8 cellular contexts compared by ENCODE assay signal in genomic region chr21:29300547-29301138, GRCh38. TPM values are rescaled to one million over a fixed set of nuclear protein-coding genes. Genes with fewer than 3 reads are reported as not detected.
A peak's percentile ranks its signal among the peaks of the same experiment; 100 is the strongest.
DNase-seq lines count a peak whose midpoint lies in the region; ATAC-seq and TF ChIP-seq lines count a peak whose summit lies in the region.

No MANE protein-coding gene starts in this region.

- peak overlapping the region; percentile 87 for H3K4me3 Mint-ChIP-seq in activated CD8-positive, alpha-beta T cell treated with anti-CD3 and anti-CD28 coated beads for 36 hours

- H3K4me3 ChIP-seq in BLaER1 treated with 17β-estradiol and CSF1 and Interleukin-3, amounts not matched to agents 10 nM and 100 nM, result peak overlapping the region; percentile 77 to 92 (median 84)
- H3K4me3 ChIP-seq in kidney epithelial cell (ENCODE audit: low read depth, low read length), result peak overlapping the region; percentile 79
- H3K4me3 ChIP-seq in upper lobe of left lung, result peak overlapping the region in 3 of 4 donors; percentile 57 to 95 (median 88)

- H3K27ac ChIP-seq in BLaER1 treated with 17β-estradiol and CSF1 and Interleukin-3, amounts not matched to agents 10 nM and 100 nM, result peak overlapping the region; percentile 93 to 99 (median 95)
- H3K27ac ChIP-seq in upper lobe of left lung, result peak overlapping the region; percentile 97 to 100 (median 98)

- intact Hi-C loops in activated CD8-positive, alpha-beta T cell treated with anti-CD3 and anti-CD28 coated beads for 36 hours (cut with micrococcal nuclease), result loop anchor here (2.0 to 5.0 kb wide), 3 partner anchors 42 to 222 kb away; no protein-coding TSS in a partner anchor

- peak overlapping the region; percentile 89 to 99 (median 95) for H3K9ac ChIP-seq in BLaER1 treated with 17β-estradiol and CSF1 and Interleukin-3, amounts not matched to agents 10 nM and 100 nM

- POLR2A ChIA-PET in activated CD8-positive, alpha-beta T cell treated with anti-CD3 and anti-CD28 coated beads for 36 hours (lab: Charles Lee), result interaction anchor here (0.8 to 3.9 kb wide), 16 partner anchors 13 to 226 kb away, joined by 3 to 50 read pairs (median 7); partner anchors contain the start of gene CCT8

- CTCF ChIA-PET in activated CD8-positive, alpha-beta T cell treated with anti-CD3 and anti-CD28 coated beads for 36 hours (lab: Charles Lee), result interaction anchor here (0.7 to 1.8 kb wide), 14 partner anchors 9 to 224 kb away, joined by 3 to 6 read pairs (median 3); no protein-coding TSS in a partner anchor

- TF ChIP-seq EP300 in upper lobe of left lung (IDR thresholded peaks at IDR 0.05), result no peak

- H3K4me2 ChIP-seq in BLaER1 treated with 17β-estradiol and CSF1 and Interleukin-3, amounts not matched to agents 10 nM and 100 nM, result peak overlapping the region; percentile 86 to 94 (median 88)

- TF ChIP-seq CTCF in activated CD8-positive, alpha-beta T cell treated with anti-CD3 and anti-CD28 coated beads for 36 hours (IDR thresholded peaks at IDR 0.05), result no peak
- TF ChIP-seq CTCF in kidney epithelial cell (IDR thresholded peaks at IDR 0.05; ENCODE audit: insufficient read depth, low read length, poor library complexity, severe bottlenecking), result no peak
- no peak for TF ChIP-seq CTCF in upper lobe of left lung (IDR thresholded peaks at IDR 0.05)

- peak; percentile 77 for ATAC-seq in GM19043 (IDR thresholded peaks at IDR 0.05; ENCODE audit: low read depth, unreplicated experiment)
- peak; percentile 71 for ATAC-seq in HG03135 (IDR thresholded peaks at IDR 0.05; ENCODE audit: unreplicated experiment)
- peak; percentile 35 for ATAC-seq in activated CD8-positive, alpha-beta T cell treated with anti-CD3 and anti-CD28 coated beads for 36 hours
- ATAC-seq in upper lobe of left lung (ENCODE audit: low FRiP score in 2 of 2), result no peak

- H3K4me1 ChIP-seq in BLaER1 treated with 17β-estradiol and CSF1 and Interleukin-3, amounts not matched to agents 10 nM and 100 nM, result peaks cover 48 to 78% (median 59%) of the 10 kb centered on the region in 10 experiments
- peaks cover 55 to 67% (median 58%) of the 10 kb centered on the region in 4 donors for H3K4me1 ChIP-seq in upper lobe of left lung

- 47 to 58% methylated on average over 6 of the region's 6 CpGs for WGBS in upper lobe of left lung, 2 donors

- DNase-seq in activated CD8-positive, alpha-beta T cell treated with anti-CD3 and anti-CD28 coated beads for 36 hours, result peak; percentile 14
- DNase-seq in kidney epithelial cell (ENCODE audit: low read depth) (no peak), upper lobe of left lung (no peak), SHP77 treated with DMSO at 0.1 percent for 48 hours (lab: John Stamatoyannopoulos, UW) (no peak), NCI-H345 treated with DMSO at 0.1 percent for 48 hours (lab: John Stamatoyannopoulos, UW; ENCODE audit: unreplicated experiment) (no peak)

- TF ChIP-seq POLR2A in upper lobe of left lung (IDR thresholded peaks at IDR 0.05), result no peak

- peaks cover 45 to 64% (median 59%) of the 10 kb centered on the region in 11 experiments for H4K20me1 ChIP-seq in BLaER1 treated with 17β-estradiol and CSF1 and Interleukin-3, amounts not matched to agents 10 nM and 100 nM

- H3K27ac Mint-ChIP-seq in activated CD8-positive, alpha-beta T cell treated with anti-CD3 and anti-CD28 coated beads for 36 hours, result peak overlapping the region; percentile 94

- peaks cover 65% of the 10 kb centered on the region for H3K4me1 Mint-ChIP-seq in activated CD8-positive, alpha-beta T cell treated with anti-CD3 and anti-CD28 coated beads for 36 hours (ENCODE audit: low read depth)

- no peaks in the 10 kb centered on the region for H3K27me3 ChIP-seq in BLaER1 treated with 17β-estradiol and CSF1 and Interleukin-3, amounts not matched to agents 10 nM and 100 nM
- H3K27me3 ChIP-seq in kidney epithelial cell (ENCODE audit: control insufficient read depth, insufficient read depth, low read length) (no peaks in the 10 kb centered on the region), upper lobe of left lung (no peaks in the 10 kb centered on the region)

- no peaks in the 10 kb centered on the region for H3K27me3 Mint-ChIP-seq in activated CD8-positive, alpha-beta T cell treated with anti-CD3 and anti-CD28 coated beads for 36 hours

- peaks cover 3 to 25% (median 22%) of the 10 kb centered on the region in 11 experiments; a peak in 21 of 22 replicates for H3K9me3 ChIP-seq in BLaER1 treated with 17β-estradiol and CSF1 and Interleukin-3, amounts not matched to agents 10 nM and 100 nM (replicated peaks in 1 of 11)
- H3K9me3 ChIP-seq in upper lobe of left lung, result no peaks in the 10 kb centered on the region

- H3K36me3 ChIP-seq in BLaER1 treated with 17β-estradiol and CSF1 and Interleukin-3, amounts not matched to agents 10 nM and 100 nM, result peaks cover 4 to 65% (median 9%) of the 10 kb centered on the region in 11 experiments; a peak in 15 of 22 replicates
- H3K36me3 ChIP-seq in kidney epithelial cell (ENCODE audit: control insufficient read depth, insufficient read depth, low read length) (no peaks in the 10 kb centered on the region), upper lobe of left lung (no peaks in the 10 kb centered on the region)

- H3K36me3 Mint-ChIP-seq in activated CD8-positive, alpha-beta T cell treated with anti-CD3 and anti-CD28 coated beads for 36 hours (ENCODE audit: low read depth), result peaks cover 19% of the 10 kb centered on the region

- peaks cover 11% of the 10 kb centered on the region for H3K9me3 Mint-ChIP-seq in activated CD8-positive, alpha-beta T cell treated with anti-CD3 and anti-CD28 coated beads for 36 hours

RNA-seq across cellular contexts. Expression of gene BACH1, which starts 1.9 kb away (rescaled TPM):
- total RNA-seq in activated CD8-positive, alpha-beta T cell treated with anti-CD3 and anti-CD28 coated beads for 36 hours, result 10 to 100 TPM; 27.3 to 28.2 TPM
- total RNA-seq in kidney epithelial cell, result 34.3 and 37.2 TPM in 2 replicates
- total RNA-seq in upper lobe of left lung, result 100 to 1,000 TPM in 2 of 6 donors, 10 to 100 TPM in 4; 41.6 to 119 (median 78.9) TPM

Comparison
In these comparisons a context has a peak if more than half of its experiments do, and no peak if none do; other contexts are left out.
1. ATAC-seq: peak in GM19043 (single experiment), HG03135 (single experiment) and activated CD8-positive, alpha-beta T cell treated with anti-CD3 and anti-CD28 coated beads for 36 hours (single experiment); none in upper lobe of left lung (0 of 2).
2. Peak in every context shown above with its lines, with median percentiles within 50 percentile points of each other: H3K4me3 ChIP-seq.